Comparison of ENCODE assay signal across 9 cellular contexts in the genomic region with DNA sequence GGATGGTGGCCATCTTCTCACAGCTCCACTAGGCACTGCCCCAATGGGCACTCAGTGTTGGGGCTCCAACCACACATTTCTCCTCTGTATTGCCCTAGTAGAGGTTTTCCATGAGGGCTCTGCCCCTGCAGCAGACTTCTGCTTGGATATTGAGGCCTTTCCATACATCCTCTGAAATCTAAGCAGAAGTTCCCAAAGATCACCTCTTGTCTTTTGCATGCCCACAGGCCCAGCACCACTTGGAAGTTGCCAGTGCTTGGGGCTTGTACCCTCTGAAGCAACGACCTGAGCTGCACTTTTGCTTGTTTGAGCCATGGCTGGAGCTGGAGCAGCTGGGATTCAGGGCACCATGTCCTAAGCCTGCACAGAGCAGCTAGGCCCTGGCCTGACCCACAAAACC.
"Had no signal": no experiment of that assay in that cellular context is flagged by ENCODE, and none has a peak within 500 bp of the region (broad histone marks: within the 10 kb centered on the region; RNA-seq: fewer than 3 reads in every experiment).

No MANE protein-coding gene starts in this region.

- H3K4me3 ChIP-seq: GM23248, GM23338, HAP-1 had no signal

- H3K4me2 ChIP-seq: GM23338 had no signal

- H3K9me3 ChIP-seq: HAP-1 had no signal

- ATAC-seq: GM23338, HCT116 had no signal

- H3K27ac ChIP-seq: GM23248 had no signal

- H3K9ac ChIP-seq: GM23248 had no signal

- H2AFZ ChIP-seq: GM23248, GM23338 had no signal

- DNase-seq: GM23248, GOT3, H7, H9, HCEC 1CT, HFFc6 had no signal

- H3K36me3 ChIP-seq: HAP-1 had no signal

- H3K4me1 ChIP-seq: HAP-1 had no signal
